8 cellular contexts compared by ENCODE assay signal in the genomic region with DNA sequence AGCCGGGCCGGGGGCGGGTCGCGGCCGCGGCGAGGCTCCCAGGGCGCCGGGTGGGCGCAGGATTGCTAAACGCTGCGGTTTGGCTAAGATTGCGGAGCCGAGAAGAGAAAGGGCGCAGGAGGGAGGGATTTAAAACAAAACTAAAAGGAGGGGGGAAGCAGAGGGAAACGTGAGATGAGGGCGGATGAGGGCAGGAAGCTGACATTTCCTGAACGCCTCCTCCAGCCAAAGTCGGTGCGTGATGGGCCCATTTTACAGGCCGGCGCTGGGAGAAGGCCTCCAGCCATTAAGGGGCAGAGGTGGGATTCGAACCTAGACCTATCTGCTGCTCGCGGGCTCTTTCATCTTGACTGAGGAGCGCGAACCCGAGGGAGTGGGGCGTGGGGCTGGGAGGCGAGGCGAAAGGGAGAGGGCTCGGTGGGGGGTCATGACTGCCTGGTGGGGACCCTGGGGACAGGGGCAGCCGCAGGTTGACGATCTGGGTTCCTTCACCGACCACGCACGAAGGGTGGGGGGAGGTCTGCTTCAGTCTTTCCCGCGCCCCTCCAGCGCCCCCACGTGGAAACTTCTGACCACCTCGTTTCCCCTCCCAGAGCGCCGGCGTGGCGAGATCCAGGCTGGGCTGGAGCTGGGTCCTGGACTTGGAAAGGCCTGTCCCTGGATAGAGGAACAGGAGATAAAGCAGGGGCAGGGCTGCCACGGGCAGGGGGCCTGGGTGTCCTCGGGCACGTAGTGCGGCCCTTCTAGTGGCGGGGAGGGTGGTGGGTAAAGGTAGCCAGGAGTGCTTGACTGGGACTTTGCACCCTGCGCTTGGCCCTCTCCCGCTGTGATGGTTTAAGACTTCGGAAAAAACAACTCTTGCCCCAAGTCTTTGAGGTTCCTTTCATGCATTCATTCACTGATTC. TPM values are rescaled to one million over a fixed set of nuclear protein-coding genes. Genes with fewer than 3 reads are reported as not detected.
A peak's percentile ranks its signal among the peaks of the same experiment; 100 is the strongest.
DNase-seq lines count a peak whose midpoint lies in the region; ATAC-seq and TF ChIP-seq lines count a peak whose summit lies in the region.

No MANE protein-coding gene starts in this region.

- H3K4me1 Mint-ChIP-seq in activated B cell treated with CpG ODN at 0.5 μM for 24 hours, result peaks cover 12% of the 10 kb centered on the region

- peaks cover 14% of the 10 kb centered on the region for H3K27me3 Mint-ChIP-seq in activated B cell treated with CpG ODN at 0.5 μM for 24 hours

- H3K36me3 ChIP-seq in MG63, result no peaks in the 10 kb centered on the region; the same call in 1 of the 2 replicates

- peak overlapping the region; percentile 87 for H3K4me3 Mint-ChIP-seq in activated B cell treated with CpG ODN at 0.5 μM for 24 hours

- no peak overlapping the region for H3K27ac Mint-ChIP-seq in activated B cell treated with CpG ODN at 0.5 μM for 24 hours

- no peaks in the 10 kb centered on the region for H3K9me3 ChIP-seq in MG63

- intact Hi-C loops in activated B cell treated with CpG ODN at 0.5 μM for 24 hours (cut with micrococcal nuclease), result loop anchor here (1.0 kb wide), 1 partner anchor 283 kb away; no protein-coding TSS in a partner anchor

- peak; percentile 65 for ATAC-seq in activated B cell treated with CpG ODN at 0.5 μM for 24 hours (ENCODE audit: low read depth)

- peak overlapping the region; percentile 47 for H3K4me3 ChIP-seq in MG63

- peak; percentile 87 for DNase-seq in ELF-1 (ENCODE audit: low read depth, low spot score)
- DNase-seq in MG63, result peak; percentile 67
- peak; percentile 55 for DNase-seq in activated B cell treated with CpG ODN at 0.5 μM for 24 hours
- DNase-seq in central memory CD4-positive, alpha-beta T cell, result peak; percentile 62
- DNase-seq in kidney glomerular epithelial cell (lab: John Stamatoyannopoulos, UW), result peak; percentile 10
- DNase-seq in stimulated activated CD4-positive, alpha-beta T cell treated with anti-CD3 and anti-CD28 coated beads, Interleukin-15, amount 100 ng/mL, for 48 hours (ENCODE audit: low read depth in 2 of 2), result peak; percentile 53 to 60
- no peak for DNase-seq in RKO (ENCODE audit: low spot score)
- DNase-seq in NK-92 treated with Interleukin-12 subunit alpha and Interleukin-12 subunit beta, amount 100 ng/mL, for 24 hours (lab: John Stamatoyannopoulos, UW), result no peak

- H3K27me3 ChIP-seq in MG63, result no peaks in the 10 kb centered on the region

- TF ChIP-seq CTCF in activated B cell treated with CpG ODN at 0.5 μM for 24 hours (IDR thresholded peaks at IDR 0.05), result no peak

- no peaks in the 10 kb centered on the region for H3K9me3 Mint-ChIP-seq in activated B cell treated with CpG ODN at 0.5 μM for 24 hours

- CTCF ChIA-PET in activated B cell treated with CpG ODN at 0.5 μM for 24 hours (lab: Charles Lee), result interaction anchor here (0.8 kb wide), 2 partner anchors 9 to 146 kb away, joined by 3 to 4 read pairs; no protein-coding TSS in a partner anchor

- POLR2A ChIA-PET in activated B cell treated with CpG ODN at 0.5 μM for 24 hours (lab: Charles Lee), result interaction anchor here (0.6 to 1.4 kb wide), 3 partner anchors 282 to 495 kb away, joined by 3 to 4 read pairs (median 3); no protein-coding TSS in a partner anchor

- no peaks in the 10 kb centered on the region for H3K36me3 Mint-ChIP-seq in activated B cell treated with CpG ODN at 0.5 μM for 24 hours (ENCODE audit: low read depth)

RNA-seq across cellular contexts. Expression of a gene that starts 3.8 kb away (rescaled TPM):
- total RNA-seq in MG63 (2014; rRNA removed; shearing (Covaris generic); ENCODE audit: low replicate concordance), result not detected in 2 replicates
- not detected in 2 replicates for total RNA-seq in activated B cell treated with CpG ODN at 0.5 μM for 24 hours

Comparison
In these comparisons a context has a peak if more than half of its experiments do, and no peak if none do; other contexts are left out.
1. DNase-seq: peak in ELF-1 (single experiment), MG63 (single experiment), activated B cell treated with CpG ODN at 0.5 μM for 24 hours (single experiment), central memory CD4-positive, alpha-beta T cell (single experiment), kidney glomerular epithelial cell (single experiment) and stimulated activated CD4-positive, alpha-beta T cell treated with anti-CD3 and anti-CD28 coated beads, Interleukin-15, amount 100 ng/mL, for 48 hours (2 of 2); none in RKO (single experiment) and NK-92 treated with Interleukin-12 subunit alpha and Interleukin-12 subunit beta, amount 100 ng/mL, for 24 hours (single experiment).